In the genomic region with DNA sequence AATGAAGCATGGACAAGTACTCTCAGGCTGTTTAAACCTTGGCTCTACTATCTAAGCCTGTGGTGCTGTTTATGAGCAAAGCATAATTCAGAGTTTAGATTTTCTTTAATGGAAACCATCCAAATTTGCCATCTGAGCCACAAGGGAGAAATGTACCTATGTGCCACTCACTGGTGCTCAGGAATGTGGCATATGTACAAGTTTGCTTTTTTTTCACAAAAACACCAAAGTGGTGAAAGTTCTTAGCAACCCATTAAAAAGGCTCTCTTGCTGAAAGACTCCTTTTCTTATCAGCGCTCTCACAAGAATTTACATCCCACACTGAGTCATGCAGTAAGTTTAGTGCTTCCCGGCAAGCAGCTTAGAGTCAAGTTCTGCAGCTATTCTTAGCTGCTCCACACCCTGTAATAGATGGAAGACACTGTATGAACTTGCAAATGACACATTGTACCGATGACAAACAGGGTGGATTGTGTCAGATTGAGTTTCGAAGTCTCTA, we compare ENCODE assay signal across 9 cellular contexts. TPM values are rescaled to one million over a fixed set of nuclear protein-coding genes. Genes with fewer than 3 reads are reported as not detected.
DNase-seq lines count a peak whose midpoint lies in the region; ATAC-seq and TF ChIP-seq lines count a peak whose summit lies in the region.
"Had no signal": no experiment of that assay in that cellular context is flagged by ENCODE, and none has a peak within 500 bp of the region (broad histone marks: within the 10 kb centered on the region; RNA-seq: fewer than 3 reads in every experiment).

No MANE protein-coding gene starts in this region.

- H3K9me2 ChIP-seq in PC-9 (ENCODE audit: insufficient read depth) = no peaks in the 10 kb centered on the region

- H3K4me3 ChIP-seq in PC-9 (0 out of 2 replicates have a peak overlapping the region, but pooled peaks have one; percentile 10), fibroblast of the aortic adventitia (ENCODE audit: low read depth, low read length) (peak overlapping the region; percentile 45)
- H3K4me3 ChIP-seq in naive thymus-derived CD4-positive, alpha-beta T cell (ENCODE audit: low read length) = no peak overlapping the region

- H2AFZ ChIP-seq in PC-9 = 0 out of 2 replicates have a peak overlapping the region, but pooled peaks have one; percentile 0

- H3K4me2 ChIP-seq in PC-9 = peak overlapping the region; percentile 57

- peaks cover 16% of the 10 kb centered on the region for H3K4me1 Mint-ChIP-seq in osteocyte (ENCODE audit: unreplicated experiment)
- H3K4me1 Mint-ChIP-seq in naive thymus-derived CD4-positive, alpha-beta T cell = no peaks in the 10 kb centered on the region
- H3K4me1 Mint-ChIP-seq in activated CD8-positive, alpha-beta T cell treated with anti-CD3 and anti-CD28 coated beads for 36 hours (ENCODE audit: low read depth) = no peaks in the 10 kb centered on the region

- no peak overlapping the region for H3K27ac ChIP-seq in PC-9
- H3K27ac ChIP-seq in naive thymus-derived CD4-positive, alpha-beta T cell (ENCODE audit: low read depth, low read length) = no peak overlapping the region

- H3K36me3 ChIP-seq in PC-9 (ENCODE audit: low read depth) = no peaks in the 10 kb centered on the region
- H3K36me3 ChIP-seq in naive thymus-derived CD4-positive, alpha-beta T cell (ENCODE audit: control insufficient read depth in 2 of 3, insufficient read depth in 3 of 3, low read length in 3 of 3) = no peaks in the 10 kb centered on the region

- TF ChIP-seq CTCF in PC-9 (conservative IDR thresholded peaks at IDR 0.05) = no peak
- TF ChIP-seq CTCF in fibroblast of the aortic adventitia (IDR thresholded peaks at IDR 0.05; ENCODE audit: insufficient read depth, low read length) = no peak
- no peak for TF ChIP-seq CTCF in osteocyte (IDR thresholded peaks at IDR 0.05)
- no peak for TF ChIP-seq CTCF in activated CD8-positive, alpha-beta T cell treated with anti-CD3 and anti-CD28 coated beads for 36 hours (IDR thresholded peaks at IDR 0.05)

- ATAC-seq in naive thymus-derived CD4-positive, alpha-beta T cell = no peak
- ATAC-seq in activated CD8-positive, alpha-beta T cell treated with anti-CD3 and anti-CD28 coated beads for 36 hours = no peak
- no peak for ATAC-seq in GM21737 (IDR thresholded peaks at IDR 0.05; ENCODE audit: unreplicated experiment)

- POLR2A ChIA-PET in PC-9 (lab: Charles Lee; ENCODE audit: unreplicated experiment) = interaction anchor here (0.7 kb wide), 1 partner anchor 19 kb away, joined by 4 read pairs; no protein-coding TSS in a partner anchor
- POLR2A ChIA-PET in naive thymus-derived CD4-positive, alpha-beta T cell (lab: Charles Lee) = no interaction called here
- POLR2A ChIA-PET in activated CD8-positive, alpha-beta T cell treated with anti-CD3 and anti-CD28 coated beads for 36 hours (lab: Charles Lee) = no interaction called here

- peaks cover 15% of the 10 kb centered on the region; the same call in 1 of the 2 replicates for H3K4me1 ChIP-seq in PC-9 (replicated peaks; ENCODE audit: insufficient read depth)
- no peaks in the 10 kb centered on the region for H3K4me1 ChIP-seq in naive thymus-derived CD4-positive, alpha-beta T cell (ENCODE audit: control insufficient read depth in 2 of 2, insufficient read depth in 2 of 2, low read length in 2 of 2)

- H3K27me3 ChIP-seq in PC-9 (ENCODE audit: insufficient read depth, low read depth) = no peaks in the 10 kb centered on the region
- H3K27me3 ChIP-seq in naive thymus-derived CD4-positive, alpha-beta T cell (ENCODE audit: control insufficient read depth in 2 of 2, insufficient read depth in 2 of 2, low read length in 2 of 2) = no peaks in the 10 kb centered on the region

- no peaks in the 10 kb centered on the region for H3K9me3 Mint-ChIP-seq in osteocyte (ENCODE audit: unreplicated experiment)
- H3K9me3 Mint-ChIP-seq in naive thymus-derived CD4-positive, alpha-beta T cell = peaks cover 0 to 2% (median 0%) of the 10 kb centered on the region in 11 donors
- H3K9me3 Mint-ChIP-seq in activated CD8-positive, alpha-beta T cell treated with anti-CD3 and anti-CD28 coated beads for 36 hours = no peaks in the 10 kb centered on the region

- H4K20me1 ChIP-seq in PC-9 (ENCODE audit: insufficient read depth) = no peaks in the 10 kb centered on the region

- no peaks in the 10 kb centered on the region for H3F3A ChIP-seq in PC-9 (ENCODE audit: insufficient read depth, low read depth)

- H3K27me3 Mint-ChIP-seq in osteocyte (ENCODE audit: unreplicated experiment) = no peaks in the 10 kb centered on the region
- peaks cover 0 to 5% (median 0%) of the 10 kb centered on the region in 5 donors for H3K27me3 Mint-ChIP-seq in naive thymus-derived CD4-positive, alpha-beta T cell
- peaks cover 12% of the 10 kb centered on the region for H3K27me3 Mint-ChIP-seq in activated CD8-positive, alpha-beta T cell treated with anti-CD3 and anti-CD28 coated beads for 36 hours

- H3K79me2 ChIP-seq in PC-9 (ENCODE audit: low read depth) = no peaks in the 10 kb centered on the region

- CTCF ChIA-PET in PC-9 (lab: Charles Lee) = interaction anchor here (0.6 kb wide), 1 partner anchor 378 kb away, joined by 6 read pairs; no protein-coding TSS in a partner anchor
- CTCF ChIA-PET in naive thymus-derived CD4-positive, alpha-beta T cell (lab: Charles Lee) = interaction anchor here (0.6 kb wide), 1 partner anchor 57 kb away, joined by 3 read pairs; the partner anchor contains the start of gene MLIP
- CTCF ChIA-PET in activated CD8-positive, alpha-beta T cell treated with anti-CD3 and anti-CD28 coated beads for 36 hours (lab: Charles Lee) = interaction anchor here (0.6 kb wide), 1 partner anchor 55 kb away, joined by 3 read pairs; no protein-coding TSS in a partner anchor

- DNase-seq in DMS79 (lab: John Stamatoyannopoulos, UW) = peak; percentile 95
- peak; percentile 46 to 68 for DNase-seq in PC-9
- DNase-seq in fibroblast of the aortic adventitia (ENCODE audit: low read depth) = peak; percentile 93
- DNase-seq in osteocyte (ENCODE audit: extremely low spot score, unreplicated experiment) = no peak
- no peak for DNase-seq in naive thymus-derived CD4-positive, alpha-beta T cell
- no peak for DNase-seq in activated CD8-positive, alpha-beta T cell treated with anti-CD3 and anti-CD28 coated beads for 36 hours
- DNase-seq in DMS153 treated with DMSO at 0.1 percent for 48 hours (lab: John Stamatoyannopoulos, UW; ENCODE audit: unreplicated experiment) = no peak
- DNase-seq: activated CD4-positive, alpha-beta T cell treated with anti-CD3 and anti-CD28 coated beads for 48 hours had no signal

- no TSS peak for BruUV-seq in PC-9 (replicated peaks; lab: Mats Ljungman, UMichigan)

- H3K36me3 Mint-ChIP-seq in osteocyte (ENCODE audit: unreplicated experiment) = no peaks in the 10 kb centered on the region
- H3K36me3 Mint-ChIP-seq in naive thymus-derived CD4-positive, alpha-beta T cell = no peaks in the 10 kb centered on the region
- H3K36me3 Mint-ChIP-seq in activated CD8-positive, alpha-beta T cell treated with anti-CD3 and anti-CD28 coated beads for 36 hours (ENCODE audit: low read depth) = no peaks in the 10 kb centered on the region

- intact Hi-C loops in PC-9 (cut with micrococcal nuclease; ENCODE audit: unreplicated experiment) = no loop called here
- intact Hi-C loops in naive thymus-derived CD4-positive, alpha-beta T cell (cut with micrococcal nuclease) = no loop called here
- intact Hi-C loops in activated CD8-positive, alpha-beta T cell treated with anti-CD3 and anti-CD28 coated beads for 36 hours (cut with micrococcal nuclease) = no loop called here

- no peaks in the 10 kb centered on the region for H3K9me3 ChIP-seq in PC-9 (ENCODE audit: insufficient read depth, low read depth)
- no peaks in the 10 kb centered on the region for H3K9me3 ChIP-seq in naive thymus-derived CD4-positive, alpha-beta T cell (ENCODE audit: control insufficient read depth in 2 of 3, low read length in 3 of 3)

- H3K4me3 Mint-ChIP-seq in osteocyte (ENCODE audit: unreplicated experiment) = peak overlapping the region; percentile 22
- H3K4me3 Mint-ChIP-seq in naive thymus-derived CD4-positive, alpha-beta T cell = no peak overlapping the region
- no peak overlapping the region for H3K4me3 Mint-ChIP-seq in activated CD8-positive, alpha-beta T cell treated with anti-CD3 and anti-CD28 coated beads for 36 hours

- H3K27ac Mint-ChIP-seq in osteocyte (ENCODE audit: unreplicated experiment) = peak overlapping the region; percentile 8
- no peak overlapping the region for H3K27ac Mint-ChIP-seq in naive thymus-derived CD4-positive, alpha-beta T cell
- no peak overlapping the region for H3K27ac Mint-ChIP-seq in activated CD8-positive, alpha-beta T cell treated with anti-CD3 and anti-CD28 coated beads for 36 hours

RNA-seq across cellular contexts. Expression of gene MLIP, which starts 57.3 kb away (rescaled TPM):
- total RNA-seq in PC-9 (2021) (0.79 and 1.0 TPM in 2 replicates), fibroblast of the aortic adventitia (ENCODE audit: low replicate concordance) (not detected in 2 replicates), osteocyte (0.65 TPM in 1 of 2 replicates, not detected in the other)
- not detected for total RNA-seq in naive thymus-derived CD4-positive, alpha-beta T cell
- not detected for polyA plus RNA-seq in naive thymus-derived CD4-positive, alpha-beta T cell
- total RNA-seq in activated CD8-positive, alpha-beta T cell treated with anti-CD3 and anti-CD28 coated beads for 36 hours = not detected

Comparison
In these comparisons a context has a peak if more than half of its experiments do, and no peak if none do; other contexts are left out.
1. DNase-seq: peak in DMS79 (single experiment), PC-9 (2 of 2) and fibroblast of the aortic adventitia (single experiment); none in osteocyte (single experiment), naive thymus-derived CD4-positive, alpha-beta T cell (0 of 9), activated CD8-positive, alpha-beta T cell treated with anti-CD3 and anti-CD28 coated beads for 36 hours (single experiment) and DMS153 treated with DMSO at 0.1 percent for 48 hours (single experiment).